ENCODE assay signal across 17 cellular contexts in genomic region chr1:44605904-44606615, GRCh38.
DNase-seq lines count a peak whose midpoint lies in the region; ATAC-seq, FAIRE-seq and TF ChIP-seq lines count a peak whose summit lies in the region.
"Had no signal": no experiment of that assay in that cellular context is flagged by ENCODE, and none has a peak within 500 bp of the region (broad histone marks: within the 10 kb centered on the region; RNA-seq: fewer than 3 reads in every experiment).

No MANE protein-coding gene starts in this region.

- H3K4me3 Mint-ChIP-seq in mesothelial cell of epicardium (no peak overlapping the region), CD14-positive monocyte (no peak overlapping the region)

- no peaks in the 10 kb centered on the region for H3K36me3 Mint-ChIP-seq in mesothelial cell of epicardium
- H3K36me3 Mint-ChIP-seq in CD14-positive monocyte, result no peaks in the 10 kb centered on the region

- intact Hi-C loops in CD14-positive monocyte (cut with micrococcal nuclease), result no loop called here

- DNase-seq in NCI-H524 (lab: John Stamatoyannopoulos, UW), result peak; percentile 12 to 68
- DNase-seq in NCI-H524 treated with DMSO at 0.1 percent for 48 hours (lab: John Stamatoyannopoulos, UW), result no peak
- peak; percentile 75 for DNase-seq in RWPE1 (ENCODE audit: low spot score)
- DNase-seq in urothelium cell line (ENCODE audit: low spot score), result no peak
- DNase-seq in mesothelial cell of epicardium (ENCODE audit: low spot score in 2 of 2, unreplicated experiment in 2 of 2), result no peak
- DNase-seq in HT-29 (ENCODE audit: low spot score), result no peak
- no peak for DNase-seq in CD14-positive monocyte (ENCODE audit: low spot score)
- DNase-seq: H7, NCI-H1092, NCI-H2107, NCI-H446, SJCRH30 had no signal

- H3K27ac ChIP-seq in RWPE1, result no peak overlapping the region
- H3K27ac ChIP-seq: 22Rv1; BLaER1 treated with 17β-estradiol and CSF1 and Interleukin-3, amounts not matched to agents 10 nM and 100 nM; SJCRH30 had no signal

- peak; percentile 17 for FAIRE-seq in urothelium cell line (lab: Jason Lieb, UNC)
- FAIRE-seq: GM18507, HTR-8/SVneo had no signal

- TF ChIP-seq CTCF in RWPE1 (conservative IDR thresholded peaks at IDR 0.05; ENCODE audit: low read depth), result no peak
- TF ChIP-seq CTCF in mesothelial cell of epicardium (IDR thresholded peaks at IDR 0.05; ENCODE audit: unreplicated experiment), result no peak
- no peak for TF ChIP-seq CTCF in CD14-positive monocyte (IDR thresholded peaks at IDR 0.05)

- H3K9me3 Mint-ChIP-seq in mesothelial cell of epicardium (no peaks in the 10 kb centered on the region), CD14-positive monocyte (peaks cover 0 to 4% (median 0%) of the 10 kb centered on the region in 7 donors)

- peaks cover 54% of the 10 kb centered on the region for H3K27me3 Mint-ChIP-seq in mesothelial cell of epicardium (ENCODE audit: low read depth)
- H3K27me3 Mint-ChIP-seq in CD14-positive monocyte (ENCODE audit: low read depth in 3 of 3), result peaks cover 0 to 3% (median 0%) of the 10 kb centered on the region in 3 donors

- H3K4me1 Mint-ChIP-seq in mesothelial cell of epicardium (peaks cover 6% of the 10 kb centered on the region), CD14-positive monocyte (peaks cover 4% of the 10 kb centered on the region)

- CTCF ChIA-PET in RWPE1 (lab: Yijun Ruan, JAX), result interaction anchor here (0.6 kb wide), 1 partner anchor 866 kb away, joined by 4 read pairs; no protein-coding TSS in a partner anchor

- POLR2A ChIA-PET in RWPE1 (lab: Yijun Ruan, JAX; ENCODE audit: low non-redundant PET), result no interaction called here

- peak; percentile 63 for ATAC-seq in esophagus mucosa

- no peak overlapping the region for H3K27ac Mint-ChIP-seq in mesothelial cell of epicardium
- no peak overlapping the region for H3K27ac Mint-ChIP-seq in CD14-positive monocyte

Comparison
In these comparisons a context has a peak if more than half of its experiments do, and no peak if none do; other contexts are left out.
1. DNase-seq: peak in NCI-H524 (2 of 2) and RWPE1 (single experiment); none in NCI-H524 treated with DMSO at 0.1 percent for 48 hours (single experiment), urothelium cell line (single experiment), mesothelial cell of epicardium (0 of 2), HT-29 (single experiment) and CD14-positive monocyte (single experiment).